In genomic region chr17:48569676-48570324, GRCh38 we compare ENCODE assay signal across 1 cellular context.
TF ChIP-seq lines count a peak whose summit lies in the region.

No MANE protein-coding gene starts in this region.

TF ChIP-seq in GM23338, 12 proteins besides CTCF, POLR2A, EP300 and RAD21:
- TF ChIP-seq ZNF462 (CRISPR knock-in tag; IDR thresholded peaks at IDR 0.05) = no peak
- TF ChIP-seq EZH2 (IDR thresholded peaks at IDR 0.05; ENCODE audit: low read depth, unreplicated experiment) = peak; percentile 55
